Comparison of ENCODE assay signal across 10 cellular contexts in genomic region chr17:76491271-76492184, GRCh38. TPM values are rescaled to one million over a fixed set of nuclear protein-coding genes. Genes with fewer than 3 reads are reported as not detected.
DNase-seq lines count a peak whose midpoint lies in the region; ATAC-seq and TF ChIP-seq lines count a peak whose summit lies in the region.
"Had no signal": no experiment of that assay in that cellular context is flagged by ENCODE, and none has a peak within 500 bp of the region (broad histone marks: within the 10 kb centered on the region; RNA-seq: fewer than 3 reads in every experiment).

No MANE protein-coding gene starts in this region.

- no peaks in the 10 kb centered on the region for H3K27me3 Mint-ChIP-seq in activated CD8-positive, alpha-beta T cell treated with anti-CD3 and anti-CD28 coated beads, Interleukin-2, amount 10 ng/mL, durations not matched to agents 7 days and 5 days (ENCODE audit: low read depth)
- H3K27me3 Mint-ChIP-seq in memory B cell: no peaks in the 10 kb centered on the region

- POLR2A ChIA-PET in activated CD8-positive, alpha-beta T cell treated with anti-CD3 and anti-CD28 coated beads, Interleukin-2, amount 10 ng/mL, durations not matched to agents 7 days and 5 days (lab: Charles Lee): interaction anchor here (0.6 to 2.8 kb wide), 11 partner anchors 9 to 245 kb away, joined by 3 to 12 read pairs (median 4); partner anchors contain the start of genes AANAT and RHBDF2
- POLR2A ChIA-PET in HEK293T (lab: Yijun Ruan, JAX): interaction anchor here (0.8 kb wide), 1 partner anchor 9 kb away, joined by 3 read pairs; no protein-coding TSS in a partner anchor

- peak; percentile 61 for DNase-seq in CD1c-positive myeloid dendritic cell (ENCODE audit: extremely low spot score)
- peak; percentile 58 for DNase-seq in activated CD8-positive, alpha-beta T cell treated with anti-CD3 and anti-CD28 coated beads, Interleukin-2, amount 10 ng/mL, durations not matched to agents 7 days and 5 days
- no peak for DNase-seq in memory B cell (ENCODE audit: low spot score in 2 of 2)
- DNase-seq in putamen (ENCODE audit: low spot score): no peak
- no peak for DNase-seq in HEK293T (ENCODE audit: extremely low spot score)
- no peak for DNase-seq in DMS 273 treated with DMSO at 0.1 percent for 48 hours (lab: John Stamatoyannopoulos, UW)
- DNase-seq in OCI-M1 (lab: John Stamatoyannopoulos, UW): no peak

- peak overlapping the region; percentile 73 for H3K4me3 Mint-ChIP-seq in activated CD8-positive, alpha-beta T cell treated with anti-CD3 and anti-CD28 coated beads, Interleukin-2, amount 10 ng/mL, durations not matched to agents 7 days and 5 days
- peak overlapping the region; percentile 97 for H3K4me3 Mint-ChIP-seq in memory B cell

- no peaks in the 10 kb centered on the region for H3K9me3 Mint-ChIP-seq in activated CD8-positive, alpha-beta T cell treated with anti-CD3 and anti-CD28 coated beads, Interleukin-2, amount 10 ng/mL, durations not matched to agents 7 days and 5 days (ENCODE audit: insufficient read depth)
- no peaks in the 10 kb centered on the region for H3K9me3 Mint-ChIP-seq in memory B cell

- H3K4me1 Mint-ChIP-seq in activated CD8-positive, alpha-beta T cell treated with anti-CD3 and anti-CD28 coated beads, Interleukin-2, amount 10 ng/mL, durations not matched to agents 7 days and 5 days (ENCODE audit: low read depth): peaks cover 71% of the 10 kb centered on the region
- peaks cover 52% of the 10 kb centered on the region for H3K4me1 Mint-ChIP-seq in memory B cell

- ATAC-seq in GM21717 (IDR thresholded peaks at IDR 0.05; ENCODE audit: unreplicated experiment) (peak; percentile 1), memory B cell (ENCODE audit: low read depth) (no peak)
- ATAC-seq in activated CD8-positive, alpha-beta T cell treated with anti-CD3 and anti-CD28 coated beads, Interleukin-2, amount 10 ng/mL, durations not matched to agents 7 days and 5 days: peak; percentile 44
- ATAC-seq: body of pancreas had no signal

- H3K27ac Mint-ChIP-seq in activated CD8-positive, alpha-beta T cell treated with anti-CD3 and anti-CD28 coated beads, Interleukin-2, amount 10 ng/mL, durations not matched to agents 7 days and 5 days: peak overlapping the region; percentile 97
- peak overlapping the region; percentile 97 for H3K27ac Mint-ChIP-seq in memory B cell

- CTCF ChIA-PET in activated CD8-positive, alpha-beta T cell treated with anti-CD3 and anti-CD28 coated beads, Interleukin-2, amount 10 ng/mL, durations not matched to agents 7 days and 5 days (lab: Charles Lee): interaction anchor here (0.9 to 3.5 kb wide), 8 partner anchors 11 to 132 kb away, joined by 3 to 34 read pairs (median 8); partner anchors contain the start of genes AANAT and RHBDF2
- CTCF ChIA-PET in HEK293T (lab: Yijun Ruan, JAX): no interaction called here

- H3K36me3 Mint-ChIP-seq in activated CD8-positive, alpha-beta T cell treated with anti-CD3 and anti-CD28 coated beads, Interleukin-2, amount 10 ng/mL, durations not matched to agents 7 days and 5 days (ENCODE audit: low read depth): peaks cover 13% of the 10 kb centered on the region
- H3K36me3 Mint-ChIP-seq in memory B cell: peaks cover 8% of the 10 kb centered on the region

TF ChIP-seq in HEK293T, 16 proteins besides CTCF, POLR2A, EP300 and RAD21:
- TF ChIP-seq CTBP1 (IDR thresholded peaks at IDR 0.05; ENCODE audit: borderline replicate concordance) (no peak), PKNOX1 (IDR thresholded peaks at IDR 0.05) (no peak), FOXM1 (IDR thresholded peaks at IDR 0.05; ENCODE audit: borderline replicate concordance) (no peak), BHLHE40 (IDR thresholded peaks at IDR 0.05; ENCODE audit: borderline replicate concordance) (no peak), ARNT (IDR thresholded peaks at IDR 0.05) (no peak), ZNF384 (IDR thresholded peaks at IDR 0.05) (no peak), L3MBTL2 (conservative IDR thresholded peaks at IDR 0.05) (no peak), ELF4 (IDR thresholded peaks at IDR 0.05) (no peak), NFRKB (IDR thresholded peaks at IDR 0.05) (no peak), TARDBP (IDR thresholded peaks at IDR 0.05) (no peak), LEF1 (IDR thresholded peaks at IDR 0.05; ENCODE audit: borderline replicate concordance) (no peak), FOXK2 (IDR thresholded peaks at IDR 0.05) (no peak), SP1 (IDR thresholded peaks at IDR 0.05) (no peak), FOXA1 (IDR thresholded peaks at IDR 0.05) (no peak)
TF ChIP-seq in HEK293T: peak in this region for 0.

RNA-seq across cellular contexts. Expression of gene RHBDF2, which starts 9.7 kb away (rescaled TPM):
- total RNA-seq in activated CD8-positive, alpha-beta T cell treated with anti-CD3 and anti-CD28 coated beads, Interleukin-2, amount 10 ng/mL, durations not matched to agents 7 days and 5 days: 10 to 100 TPM; 51.4 to 52.1 TPM

RNA-seq across cellular contexts. Expression of gene AANAT, which starts 24.1 kb away (rescaled TPM):
- total RNA-seq in activated CD8-positive, alpha-beta T cell treated with anti-CD3 and anti-CD28 coated beads, Interleukin-2, amount 10 ng/mL, durations not matched to agents 7 days and 5 days: not detected
- total RNA-seq: body of pancreas, RPMI7951 had no signal

RNA-seq across cellular contexts. Expression of gene UBE2O, which starts 38.6 kb away (rescaled TPM):
- 10 to 100 TPM; 28.4 to 31.6 TPM for total RNA-seq in activated CD8-positive, alpha-beta T cell treated with anti-CD3 and anti-CD28 coated beads, Interleukin-2, amount 10 ng/mL, durations not matched to agents 7 days and 5 days

RNA-seq across cellular contexts. Expression of gene CYGB, which starts 46.0 kb away (rescaled TPM):
- under 1 TPM in 1 of 2 experiments, not detected in 1; 0.40 TPM for total RNA-seq in activated CD8-positive, alpha-beta T cell treated with anti-CD3 and anti-CD28 coated beads, Interleukin-2, amount 10 ng/mL, durations not matched to agents 7 days and 5 days

RNA-seq across cellular contexts. Expression of gene PRCD, which starts 48.3 kb away (rescaled TPM):
- total RNA-seq in activated CD8-positive, alpha-beta T cell treated with anti-CD3 and anti-CD28 coated beads, Interleukin-2, amount 10 ng/mL, durations not matched to agents 7 days and 5 days: not detected

Comparison
In these comparisons a context has a peak if more than half of its experiments do, and no peak if none do; other contexts are left out.
1. DNase-seq: peak in CD1c-positive myeloid dendritic cell (single experiment) and activated CD8-positive, alpha-beta T cell treated with anti-CD3 and anti-CD28 coated beads, Interleukin-2, amount 10 ng/mL, durations not matched to agents 7 days and 5 days (single experiment); none in memory B cell (0 of 2), putamen (single experiment), HEK293T (single experiment), DMS 273 treated with DMSO at 0.1 percent for 48 hours (single experiment) and OCI-M1 (single experiment).